1 cellular context compared by ENCODE assay signal in the genomic region with DNA sequence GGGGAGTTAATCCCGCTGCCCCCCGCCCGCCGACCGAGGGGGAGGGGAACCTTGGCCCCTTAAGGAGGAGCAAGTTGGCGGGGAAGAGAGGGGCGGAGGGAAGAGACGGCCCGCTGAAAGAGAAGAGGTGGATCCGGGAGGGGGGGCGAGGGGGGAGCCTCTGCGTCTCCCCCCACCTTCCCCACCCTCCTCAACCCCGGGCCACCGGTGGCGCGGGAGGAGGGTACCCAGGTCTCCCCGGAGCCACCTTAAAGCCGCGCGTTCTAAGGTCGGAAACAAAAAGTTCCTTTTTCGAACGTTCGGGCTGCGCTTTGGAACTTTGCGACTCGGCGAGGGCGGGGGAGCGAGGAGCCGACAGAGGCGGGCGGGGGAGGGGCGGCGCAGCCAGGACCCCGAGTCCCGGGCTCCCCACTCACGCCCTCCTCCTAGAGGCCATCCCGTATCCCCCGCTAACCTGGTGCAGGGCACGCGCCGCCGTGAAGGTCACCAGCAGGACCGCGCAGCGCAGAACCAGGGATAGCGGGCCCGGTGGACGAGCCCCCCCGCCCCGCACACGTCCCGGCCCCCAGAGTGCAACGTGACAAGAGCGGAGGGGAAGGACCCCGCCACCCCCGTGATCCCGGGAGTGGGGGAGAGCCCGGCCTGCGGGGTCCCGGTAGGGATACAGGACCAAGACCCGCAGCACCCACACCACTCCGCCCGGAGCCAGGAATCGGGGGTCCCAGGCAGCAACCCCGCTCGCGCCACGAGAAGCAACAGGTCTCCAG.
A peak's percentile ranks its signal among the peaks of the same experiment; 100 is the strongest.
TF ChIP-seq lines count a peak whose summit lies in the region.

No MANE protein-coding gene starts in this region.

TF ChIP-seq in GM12878, 131 proteins besides CTCF, POLR2A, EP300 and RAD21 (continued from another document and continues in another):
- TF ChIP-seq, protein P1, sequence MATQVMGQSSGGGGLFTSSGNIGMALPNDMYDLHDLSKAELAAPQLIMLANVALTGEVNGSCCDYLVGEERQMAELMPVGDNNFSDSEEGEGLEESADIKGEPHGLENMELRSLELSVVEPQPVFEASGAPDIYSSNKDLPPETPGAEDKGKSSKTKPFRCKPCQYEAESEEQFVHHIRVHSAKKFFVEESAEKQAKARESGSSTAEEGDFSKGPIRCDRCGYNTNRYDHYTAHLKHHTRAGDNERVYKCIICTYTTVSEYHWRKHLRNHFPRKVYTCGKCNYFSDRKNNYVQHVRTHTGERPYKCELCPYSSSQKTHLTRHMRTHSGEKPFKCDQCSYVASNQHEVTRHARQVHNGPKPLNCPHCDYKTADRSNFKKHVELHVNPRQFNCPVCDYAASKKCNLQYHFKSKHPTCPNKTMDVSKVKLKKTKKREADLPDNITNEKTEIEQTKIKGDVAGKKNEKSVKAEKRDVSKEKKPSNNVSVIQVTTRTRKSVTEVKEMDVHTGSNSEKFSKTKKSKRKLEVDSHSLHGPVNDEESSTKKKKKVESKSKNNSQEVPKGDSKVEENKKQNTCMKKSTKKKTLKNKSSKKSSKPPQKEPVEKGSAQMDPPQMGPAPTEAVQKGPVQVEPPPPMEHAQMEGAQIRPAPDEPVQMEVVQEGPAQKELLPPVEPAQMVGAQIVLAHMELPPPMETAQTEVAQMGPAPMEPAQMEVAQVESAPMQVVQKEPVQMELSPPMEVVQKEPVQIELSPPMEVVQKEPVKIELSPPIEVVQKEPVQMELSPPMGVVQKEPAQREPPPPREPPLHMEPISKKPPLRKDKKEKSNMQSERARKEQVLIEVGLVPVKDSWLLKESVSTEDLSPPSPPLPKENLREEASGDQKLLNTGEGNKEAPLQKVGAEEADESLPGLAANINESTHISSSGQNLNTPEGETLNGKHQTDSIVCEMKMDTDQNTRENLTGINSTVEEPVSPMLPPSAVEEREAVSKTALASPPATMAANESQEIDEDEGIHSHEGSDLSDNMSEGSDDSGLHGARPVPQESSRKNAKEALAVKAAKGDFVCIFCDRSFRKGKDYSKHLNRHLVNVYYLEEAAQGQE (IDR thresholded peaks at IDR 0.05; ENCODE audit: low read depth, low read length) = no peak
- TF ChIP-seq, protein P2, sequence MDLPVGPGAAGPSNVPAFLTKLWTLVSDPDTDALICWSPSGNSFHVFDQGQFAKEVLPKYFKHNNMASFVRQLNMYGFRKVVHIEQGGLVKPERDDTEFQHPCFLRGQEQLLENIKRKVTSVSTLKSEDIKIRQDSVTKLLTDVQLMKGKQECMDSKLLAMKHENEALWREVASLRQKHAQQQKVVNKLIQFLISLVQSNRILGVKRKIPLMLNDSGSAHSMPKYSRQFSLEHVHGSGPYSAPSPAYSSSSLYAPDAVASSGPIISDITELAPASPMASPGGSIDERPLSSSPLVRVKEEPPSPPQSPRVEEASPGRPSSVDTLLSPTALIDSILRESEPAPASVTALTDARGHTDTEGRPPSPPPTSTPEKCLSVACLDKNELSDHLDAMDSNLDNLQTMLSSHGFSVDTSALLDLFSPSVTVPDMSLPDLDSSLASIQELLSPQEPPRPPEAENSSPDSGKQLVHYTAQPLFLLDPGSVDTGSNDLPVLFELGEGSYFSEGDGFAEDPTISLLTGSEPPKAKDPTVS (IDR thresholded peaks at IDR 0.05; ENCODE audit: low read depth, low read length) = no peak
- peak in 1 of 2 experiments; percentile 12; a peak in 1 of 4 replicates for TF ChIP-seq IKZF2 (IDR thresholded peaks at IDR 0.05)
- no peak for TF ChIP-seq ZNF384 (IDR thresholded peaks at IDR 0.05; ENCODE audit: borderline replicate concordance, low read depth, low read length)
- no peak for TF ChIP-seq RCOR1 (conservative IDR thresholded peaks at IDR 0.05; ENCODE audit: low read depth, low read length)
- TF ChIP-seq BRCA1 (IDR thresholded peaks at IDR 0.05; ENCODE audit: low read depth, low read length) = no peak
- TF ChIP-seq, protein P3, sequence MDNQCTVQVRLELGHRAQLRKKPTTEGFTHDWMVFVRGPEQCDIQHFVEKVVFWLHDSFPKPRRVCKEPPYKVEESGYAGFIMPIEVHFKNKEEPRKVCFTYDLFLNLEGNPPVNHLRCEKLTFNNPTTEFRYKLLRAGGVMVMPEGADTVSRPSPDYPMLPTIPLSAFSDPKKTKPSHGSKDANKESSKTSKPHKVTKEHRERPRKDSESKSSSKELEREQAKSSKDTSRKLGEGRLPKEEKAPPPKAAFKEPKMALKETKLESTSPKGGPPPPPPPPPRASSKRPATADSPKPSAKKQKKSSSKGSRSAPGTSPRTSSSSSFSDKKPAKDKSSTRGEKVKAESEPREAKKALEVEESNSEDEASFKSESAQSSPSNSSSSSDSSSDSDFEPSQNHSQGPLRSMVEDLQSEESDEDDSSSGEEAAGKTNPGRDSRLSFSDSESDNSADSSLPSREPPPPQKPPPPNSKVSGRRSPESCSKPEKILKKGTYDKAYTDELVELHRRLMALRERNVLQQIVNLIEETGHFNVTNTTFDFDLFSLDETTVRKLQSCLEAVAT (IDR thresholded peaks at IDR 0.05) = 0 out of 2 replicates have a peak, but pooled peaks have one; percentile 28
- 0 out of 2 replicates have a peak, but pooled peaks have one; percentile 10 for TF ChIP-seq BACH1 (IDR thresholded peaks at IDR 0.05; ENCODE audit: borderline replicate concordance)
- TF ChIP-seq, protein P4, sequence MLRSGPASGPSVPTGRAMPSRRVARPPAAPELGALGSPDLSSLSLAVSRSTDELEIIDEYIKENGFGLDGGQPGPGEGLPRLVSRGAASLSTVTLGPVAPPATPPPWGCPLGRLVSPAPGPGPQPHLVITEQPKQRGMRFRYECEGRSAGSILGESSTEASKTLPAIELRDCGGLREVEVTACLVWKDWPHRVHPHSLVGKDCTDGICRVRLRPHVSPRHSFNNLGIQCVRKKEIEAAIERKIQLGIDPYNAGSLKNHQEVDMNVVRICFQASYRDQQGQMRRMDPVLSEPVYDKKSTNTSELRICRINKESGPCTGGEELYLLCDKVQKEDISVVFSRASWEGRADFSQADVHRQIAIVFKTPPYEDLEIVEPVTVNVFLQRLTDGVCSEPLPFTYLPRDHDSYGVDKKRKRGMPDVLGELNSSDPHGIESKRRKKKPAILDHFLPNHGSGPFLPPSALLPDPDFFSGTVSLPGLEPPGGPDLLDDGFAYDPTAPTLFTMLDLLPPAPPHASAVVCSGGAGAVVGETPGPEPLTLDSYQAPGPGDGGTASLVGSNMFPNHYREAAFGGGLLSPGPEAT (IDR thresholded peaks at IDR 0.05; ENCODE audit: low read depth) = peak; percentile 98
- TF ChIP-seq DPF2 (IDR thresholded peaks at IDR 0.05) = no peak
- TF ChIP-seq CBX5 (IDR thresholded peaks at IDR 0.05; ENCODE audit: low read depth) = no peak
- TF ChIP-seq, protein P5, sequence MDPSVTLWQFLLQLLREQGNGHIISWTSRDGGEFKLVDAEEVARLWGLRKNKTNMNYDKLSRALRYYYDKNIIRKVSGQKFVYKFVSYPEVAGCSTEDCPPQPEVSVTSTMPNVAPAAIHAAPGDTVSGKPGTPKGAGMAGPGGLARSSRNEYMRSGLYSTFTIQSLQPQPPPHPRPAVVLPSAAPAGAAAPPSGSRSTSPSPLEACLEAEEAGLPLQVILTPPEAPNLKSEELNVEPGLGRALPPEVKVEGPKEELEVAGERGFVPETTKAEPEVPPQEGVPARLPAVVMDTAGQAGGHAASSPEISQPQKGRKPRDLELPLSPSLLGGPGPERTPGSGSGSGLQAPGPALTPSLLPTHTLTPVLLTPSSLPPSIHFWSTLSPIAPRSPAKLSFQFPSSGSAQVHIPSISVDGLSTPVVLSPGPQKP (IDR thresholded peaks at IDR 0.05; ENCODE audit: low read depth, low read length) = no peak
- no peak for TF ChIP-seq RAD51 (IDR thresholded peaks at IDR 0.05)
- TF ChIP-seq, protein P6, sequence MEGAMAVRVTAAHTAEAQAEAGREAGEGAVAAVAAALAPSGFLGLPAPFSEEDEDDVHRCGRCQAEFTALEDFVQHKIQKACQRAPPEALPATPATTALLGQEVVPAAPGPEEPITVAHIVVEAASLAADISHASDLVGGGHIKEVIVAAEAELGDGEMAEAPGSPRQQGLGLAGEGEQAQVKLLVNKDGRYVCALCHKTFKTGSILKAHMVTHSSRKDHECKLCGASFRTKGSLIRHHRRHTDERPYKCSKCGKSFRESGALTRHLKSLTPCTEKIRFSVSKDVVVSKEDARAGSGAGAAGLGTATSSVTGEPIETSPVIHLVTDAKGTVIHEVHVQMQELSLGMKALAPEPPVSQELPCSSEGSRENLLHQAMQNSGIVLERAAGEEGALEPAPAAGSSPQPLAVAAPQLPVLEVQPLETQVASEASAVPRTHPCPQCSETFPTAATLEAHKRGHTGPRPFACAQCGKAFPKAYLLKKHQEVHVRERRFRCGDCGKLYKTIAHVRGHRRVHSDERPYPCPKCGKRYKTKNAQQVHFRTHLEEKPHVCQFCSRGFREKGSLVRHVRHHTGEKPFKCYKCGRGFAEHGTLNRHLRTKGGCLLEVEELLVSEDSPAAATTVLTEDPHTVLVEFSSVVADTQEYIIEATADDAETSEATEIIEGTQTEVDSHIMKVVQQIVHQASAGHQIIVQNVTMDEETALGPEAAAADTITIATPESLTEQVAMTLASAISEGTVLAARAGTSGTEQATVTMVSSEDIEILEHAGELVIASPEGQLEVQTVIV (IDR thresholded peaks at IDR 0.05; ENCODE audit: borderline replicate concordance, partially characterized antibody) = peak; percentile 85
- TF ChIP-seq KLF5 (IDR thresholded peaks at IDR 0.05; ENCODE audit: partially characterized antibody) = no peak
- TF ChIP-seq, protein P7, sequence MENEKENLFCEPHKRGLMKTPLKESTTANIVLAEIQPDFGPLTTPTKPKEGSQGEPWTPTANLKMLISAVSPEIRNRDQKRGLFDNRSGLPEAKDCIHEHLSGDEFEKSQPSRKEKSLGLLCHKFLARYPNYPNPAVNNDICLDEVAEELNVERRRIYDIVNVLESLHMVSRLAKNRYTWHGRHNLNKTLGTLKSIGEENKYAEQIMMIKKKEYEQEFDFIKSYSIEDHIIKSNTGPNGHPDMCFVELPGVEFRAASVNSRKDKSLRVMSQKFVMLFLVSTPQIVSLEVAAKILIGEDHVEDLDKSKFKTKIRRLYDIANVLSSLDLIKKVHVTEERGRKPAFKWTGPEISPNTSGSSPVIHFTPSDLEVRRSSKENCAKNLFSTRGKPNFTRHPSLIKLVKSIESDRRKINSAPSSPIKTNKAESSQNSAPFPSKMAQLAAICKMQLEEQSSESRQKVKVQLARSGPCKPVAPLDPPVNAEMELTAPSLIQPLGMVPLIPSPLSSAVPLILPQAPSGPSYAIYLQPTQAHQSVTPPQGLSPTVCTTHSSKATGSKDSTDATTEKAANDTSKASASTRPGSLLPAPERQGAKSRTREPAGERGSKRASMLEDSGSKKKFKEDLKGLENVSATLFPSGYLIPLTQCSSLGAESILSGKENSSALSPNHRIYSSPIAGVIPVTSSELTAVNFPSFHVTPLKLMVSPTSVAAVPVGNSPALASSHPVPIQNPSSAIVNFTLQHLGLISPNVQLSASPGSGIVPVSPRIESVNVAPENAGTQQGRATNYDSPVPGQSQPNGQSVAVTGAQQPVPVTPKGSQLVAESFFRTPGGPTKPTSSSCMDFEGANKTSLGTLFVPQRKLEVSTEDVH (IDR thresholded peaks at IDR 0.05; ENCODE audit: low read depth, partially characterized antibody) = peak; percentile 47
- TF ChIP-seq SUPT20H (IDR thresholded peaks at IDR 0.05; ENCODE audit: borderline replicate concordance, control insufficient read depth, low read depth, low read length) = no peak
- 0 out of 2 replicates have a peak, but pooled peaks have one; percentile 5 for TF ChIP-seq BCL11A (IDR thresholded peaks at IDR 0.05; ENCODE audit: low read depth, low read length)
- TF ChIP-seq PAX8 (IDR thresholded peaks at IDR 0.05) = no peak
- TF ChIP-seq ESRRA (IDR thresholded peaks at IDR 0.05; ENCODE audit: low read length) = no peak
- 0 out of 2 replicates have a peak, but pooled peaks have one; percentile 44 for TF ChIP-seq POLR2AphosphoS2 (IDR thresholded peaks at IDR 0.05; ENCODE audit: low read depth, low read length)
- TF ChIP-seq, protein P8, sequence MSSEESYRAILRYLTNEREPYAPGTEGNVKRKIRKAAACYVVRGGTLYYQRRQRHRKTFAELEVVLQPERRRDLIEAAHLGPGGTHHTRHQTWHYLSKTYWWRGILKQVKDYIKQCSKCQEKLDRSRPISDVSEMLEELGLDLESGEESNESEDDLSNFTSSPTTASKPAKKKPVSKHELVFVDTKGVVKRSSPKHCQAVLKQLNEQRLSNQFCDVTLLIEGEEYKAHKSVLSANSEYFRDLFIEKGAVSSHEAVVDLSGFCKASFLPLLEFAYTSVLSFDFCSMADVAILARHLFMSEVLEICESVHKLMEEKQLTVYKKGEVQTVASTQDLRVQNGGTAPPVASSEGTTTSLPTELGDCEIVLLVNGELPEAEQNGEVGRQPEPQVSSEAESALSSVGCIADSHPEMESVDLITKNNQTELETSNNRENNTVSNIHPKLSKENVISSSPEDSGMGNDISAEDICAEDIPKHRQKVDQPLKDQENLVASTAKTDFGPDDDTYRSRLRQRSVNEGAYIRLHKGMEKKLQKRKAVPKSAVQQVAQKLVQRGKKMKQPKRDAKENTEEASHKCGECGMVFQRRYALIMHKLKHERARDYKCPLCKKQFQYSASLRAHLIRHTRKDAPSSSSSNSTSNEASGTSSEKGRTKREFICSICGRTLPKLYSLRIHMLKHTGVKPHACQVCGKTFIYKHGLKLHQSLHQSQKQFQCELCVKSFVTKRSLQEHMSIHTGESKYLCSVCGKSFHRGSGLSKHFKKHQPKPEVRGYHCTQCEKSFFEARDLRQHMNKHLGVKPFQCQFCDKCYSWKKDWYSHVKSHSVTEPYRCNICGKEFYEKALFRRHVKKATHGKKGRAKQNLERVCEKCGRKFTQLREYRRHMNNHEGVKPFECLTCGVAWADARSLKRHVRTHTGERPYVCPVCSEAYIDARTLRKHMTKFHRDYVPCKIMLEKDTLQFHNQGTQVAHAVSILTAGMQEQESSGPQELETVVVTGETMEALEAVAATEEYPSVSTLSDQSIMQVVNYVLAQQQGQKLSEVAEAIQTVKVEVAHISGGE (CRISPR knock-in tag; IDR thresholded peaks at IDR 0.05) = no peak
- no peak for TF ChIP-seq TARDBP (IDR thresholded peaks at IDR 0.05; ENCODE audit: borderline replicate concordance)
- no peak for TF ChIP-seq RBBP5 (conservative IDR thresholded peaks at IDR 0.05)
